8 cellular contexts compared by ENCODE assay signal in the genomic region with DNA sequence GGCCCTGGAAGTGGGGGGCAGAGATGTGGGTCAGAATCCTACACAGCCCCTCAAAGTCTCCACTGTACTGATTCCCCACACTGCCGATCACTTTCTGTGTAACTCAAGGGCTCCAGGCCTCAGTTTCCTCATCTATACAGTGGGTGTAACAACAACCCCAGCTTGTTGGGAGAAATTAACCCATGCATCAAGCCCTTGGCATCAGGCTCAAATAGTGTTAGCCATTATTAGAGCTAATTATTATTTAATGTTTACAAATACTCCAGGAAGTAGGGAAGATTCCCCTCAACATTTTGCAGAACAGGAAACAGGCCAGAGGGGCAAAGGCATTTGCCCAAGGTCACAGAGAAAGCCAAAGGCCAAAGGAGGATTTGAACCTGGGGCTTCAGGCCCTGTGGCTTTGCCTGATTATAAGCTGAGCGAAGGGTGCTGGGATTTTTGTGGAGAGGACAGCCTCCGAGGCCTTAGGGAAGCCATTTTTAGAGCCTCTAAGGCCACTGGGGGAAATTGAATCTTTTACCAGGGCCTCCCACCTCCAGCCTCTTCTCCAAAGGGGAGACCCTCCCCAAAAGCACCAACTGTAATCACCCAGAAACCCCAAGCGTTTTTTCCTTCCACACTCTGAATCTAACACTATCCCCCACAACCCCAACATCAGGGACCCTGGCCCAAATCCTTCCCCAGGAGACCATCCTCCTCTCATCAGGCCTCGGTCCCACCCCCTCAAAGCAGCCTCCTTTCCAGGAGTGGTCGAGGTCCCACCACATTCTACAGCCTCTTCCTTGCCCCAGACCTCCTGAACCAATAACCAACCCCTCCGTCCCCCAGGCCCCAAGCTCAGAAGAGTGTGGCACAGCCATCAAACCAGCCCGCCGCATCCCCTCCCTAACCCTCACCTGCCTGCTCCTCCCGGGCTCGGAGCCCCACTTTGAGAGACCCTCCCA. TPM values are rescaled to one million over a fixed set of nuclear protein-coding genes. Genes with fewer than 3 reads are reported as not detected.
DNase-seq lines count a peak whose midpoint lies in the region; ATAC-seq and TF ChIP-seq lines count a peak whose summit lies in the region.

No MANE protein-coding gene starts in this region.

- H3K4me3 ChIP-seq in PC-3 (ENCODE audit: low read length) (peak overlapping the region; percentile 70), neural cell (ENCODE audit: low read length) (peak overlapping the region; percentile 72)
- H3K4me3 ChIP-seq in effector memory CD4-positive, alpha-beta T cell (ENCODE audit: insufficient read depth, low read depth, low read length, poor library complexity, severe bottlenecking): peak overlapping the region; percentile 52

- no peaks in the 10 kb centered on the region for H3K9me2 ChIP-seq in PC-3 (replicated peaks; ENCODE audit: low read length)
- H3K9me2 ChIP-seq in neural cell (ENCODE audit: insufficient read depth, low read length): no peaks in the 10 kb centered on the region

- peaks cover 13% of the 10 kb centered on the region; the same call in 1 of the 2 replicates for H3K4me1 ChIP-seq in PC-3 (ENCODE audit: insufficient read depth, low read length)
- H3K4me1 ChIP-seq in effector memory CD4-positive, alpha-beta T cell (ENCODE audit: control insufficient read depth, insufficient read depth, low read length, poor library complexity, severe bottlenecking): peaks cover 11% of the 10 kb centered on the region

- no peaks in the 10 kb centered on the region for H3K27me3 Mint-ChIP-seq in Calu3 (ENCODE audit: unreplicated experiment)

- intact Hi-C loops in Calu3 (cut with micrococcal nuclease; ENCODE audit: unreplicated experiment): no loop called here
- intact Hi-C loops in PC-3 (cut with micrococcal nuclease): no loop called here

- H3K27ac ChIP-seq in PC-3 (ENCODE audit: low read length): no peak overlapping the region
- H3K27ac ChIP-seq in effector memory CD4-positive, alpha-beta T cell (ENCODE audit: insufficient read depth, low read length, poor library complexity, severe bottlenecking): peak overlapping the region; percentile 71
- peak overlapping the region; percentile 55 for H3K27ac ChIP-seq in neural cell (ENCODE audit: low read length)

- H3F3A ChIP-seq in PC-3 (ENCODE audit: low read length, unreplicated experiment) (no peaks in the 10 kb centered on the region), neural cell (ENCODE audit: insufficient read depth, low read length, poor library complexity, severe bottlenecking) (no peaks in the 10 kb centered on the region)

- H3K4me3 Mint-ChIP-seq in Calu3 (ENCODE audit: low read depth, unreplicated experiment): peak overlapping the region; percentile 83

- H3K79me2 ChIP-seq in PC-3 (ENCODE audit: low read length) (peaks cover 11% of the 10 kb centered on the region), neural cell (replicated peaks; ENCODE audit: insufficient read depth, low read length) (no peaks in the 10 kb centered on the region)

- peaks cover 27% of the 10 kb centered on the region for H3K36me3 Mint-ChIP-seq in Calu3 (ENCODE audit: insufficient read depth, unreplicated experiment)

- POLR2A ChIA-PET in PC-3 (lab: Charles Lee; ENCODE audit: unreplicated experiment): interaction anchor here (0.5 kb wide), 1 partner anchor 21 kb away, joined by 3 read pairs; no protein-coding TSS in a partner anchor

- H3K9ac ChIP-seq in PC-3 (ENCODE audit: low read length) (peak overlapping the region; percentile 46; the same call in 1 of the 2 replicates), neural cell (ENCODE audit: low read length) (peak overlapping the region; percentile 79)

- H2AFZ ChIP-seq in PC-3 (ENCODE audit: low read length): peak overlapping the region; percentile 42
- H2AFZ ChIP-seq in neural cell (ENCODE audit: low read depth, low read length): no peak overlapping the region

- no peaks in the 10 kb centered on the region for H3K9me3 ChIP-seq in PC-3 (ENCODE audit: low read length)
- no peaks in the 10 kb centered on the region for H3K9me3 ChIP-seq in effector memory CD4-positive, alpha-beta T cell (ENCODE audit: control insufficient read depth, low read length)
- H3K9me3 ChIP-seq in neural cell (ENCODE audit: low read length): no peaks in the 10 kb centered on the region

- no peaks in the 10 kb centered on the region for H4K20me1 ChIP-seq in PC-3 (ENCODE audit: low read length)
- no peaks in the 10 kb centered on the region for H4K20me1 ChIP-seq in neural cell (ENCODE audit: insufficient read depth)

- H3K9me3 Mint-ChIP-seq in Calu3 (ENCODE audit: low read depth, unreplicated experiment): no peaks in the 10 kb centered on the region

- H3K4me2 ChIP-seq in PC-3 (ENCODE audit: low read length): peak overlapping the region; percentile 89
- peak overlapping the region; percentile 84 for H3K4me2 ChIP-seq in neural cell (ENCODE audit: low read length)

- no peaks in the 10 kb centered on the region for H3K27me3 ChIP-seq in PC-3 (ENCODE audit: low read length)
- H3K27me3 ChIP-seq in effector memory CD4-positive, alpha-beta T cell (replicated peaks; ENCODE audit: control insufficient read depth, insufficient read depth, low read length, poor library complexity, severe bottlenecking): no peaks in the 10 kb centered on the region
- no peaks in the 10 kb centered on the region for H3K27me3 ChIP-seq in neural cell (ENCODE audit: insufficient read depth, low read depth, low read length)

- H3K4me1 Mint-ChIP-seq in Calu3 (ENCODE audit: low read depth, unreplicated experiment): no peaks in the 10 kb centered on the region

- TF ChIP-seq EP300 in neural cell (conservative IDR thresholded peaks at IDR 0.05; ENCODE audit: poor library complexity, severe bottlenecking): no peak

- ATAC-seq in PC-3 (no peak), HG02884 (IDR thresholded peaks at IDR 0.05; ENCODE audit: unreplicated experiment) (no peak), GM18868 (IDR thresholded peaks at IDR 0.05; ENCODE audit: unreplicated experiment) (no peak)

- peak overlapping the region; percentile 61 for H3K27ac Mint-ChIP-seq in Calu3 (ENCODE audit: unreplicated experiment)

- H3K36me3 ChIP-seq in PC-3 (ENCODE audit: low read depth, low read length): peaks cover 7% of the 10 kb centered on the region; the same call in 1 of the 2 replicates
- peaks cover 25% of the 10 kb centered on the region for H3K36me3 ChIP-seq in effector memory CD4-positive, alpha-beta T cell (ENCODE audit: control insufficient read depth, insufficient read depth, low read length)
- no peaks in the 10 kb centered on the region for H3K36me3 ChIP-seq in neural cell (ENCODE audit: insufficient read depth, low read length)

- CTCF ChIA-PET in Calu3 (lab: Charles Lee): no interaction called here
- CTCF ChIA-PET in PC-3 (lab: Charles Lee): interaction anchor here (0.7 kb wide), 1 partner anchor 71 kb away, joined by 3 read pairs; no protein-coding TSS in a partner anchor

- TF ChIP-seq CTCF in Calu3 (IDR thresholded peaks at IDR 0.05; ENCODE audit: unreplicated experiment) (no peak), PC-3 (conservative IDR thresholded peaks at IDR 0.05; ENCODE audit: low read depth, low read length) (no peak), neural cell (IDR thresholded peaks at IDR 0.05; ENCODE audit: poor library complexity, severe bottlenecking) (no peak)

- no peak for TF ChIP-seq RAD21 in neural cell (conservative IDR thresholded peaks at IDR 0.05)

- no peak for DNase-seq in Calu3
- DNase-seq in PC-3: no peak
- no peak for DNase-seq in effector memory CD4-positive, alpha-beta T cell
- DNase-seq in NCI-H226: no peak
- no peak for DNase-seq in DMS153 treated with DMSO at 0.1 percent for 48 hours (lab: John Stamatoyannopoulos, UW; ENCODE audit: unreplicated experiment)

- BruUV-seq in Calu3 (replicated peaks; lab: Mats Ljungman, UMichigan) (no TSS peak), PC-3 (replicated peaks; lab: Mats Ljungman, UMichigan) (no TSS peak)

TF ChIP-seq in neural cell, 6 proteins besides CTCF, POLR2A, EP300 and RAD21 (continues in another document):
- TF ChIP-seq MXI1 (conservative IDR thresholded peaks at IDR 0.05; ENCODE audit: poor library complexity, severe bottlenecking) (no peak), EZH2 (IDR thresholded peaks at IDR 0.05; ENCODE audit: borderline replicate concordance, insufficient read depth, low read length, poor library complexity, severe bottlenecking) (no peak)

RNA-seq across cellular contexts. Expression of gene FKBP8, which starts 1.1 kb away (rescaled TPM):
- total RNA-seq in Calu3 (2022) (123 and 126 TPM in 2 replicates), PC-3 (2014; rRNA removed) (243 and 278 TPM in 2 replicates)
- polyA plus RNA-seq in neural cell: 183 and 205 TPM in 2 replicates
- 161 and 196 TPM in 2 replicates for polyA minus RNA-seq in neural cell

RNA-seq across cellular contexts. Expression of gene KXD1, which starts 15.4 kb away (rescaled TPM):
- 61.0 and 61.5 TPM in 2 replicates for total RNA-seq in Calu3 (2022)
- 137 and 162 TPM in 2 replicates for total RNA-seq in PC-3 (2014; rRNA removed)
- polyA plus RNA-seq in neural cell: 55.8 and 78.1 TPM in 2 replicates
- 28.5 and 31.5 TPM in 2 replicates for polyA minus RNA-seq in neural cell

RNA-seq across cellular contexts. Expression of gene ELL, which starts 20.4 kb away (rescaled TPM):
- total RNA-seq in Calu3 (2022) (11.0 and 12.5 TPM in 2 replicates), PC-3 (2014; rRNA removed) (21.0 and 30.6 TPM in 2 replicates)
- polyA plus RNA-seq in neural cell: 7.2 and 8.8 TPM in 2 replicates
- polyA minus RNA-seq in neural cell: 8.9 and 12.4 TPM in 2 replicates

RNA-seq across cellular contexts. Expression of gene UBA52, which starts 29.4 kb away (rescaled TPM):
- total RNA-seq in Calu3 (2022) (620 and 627 TPM in 2 replicates), PC-3 (2014; rRNA removed) (871 and 1,108 TPM in 2 replicates)
- 709 and 765 TPM in 2 replicates for polyA plus RNA-seq in neural cell
- polyA minus RNA-seq in neural cell: 234 and 279 TPM in 2 replicates

RNA-seq across cellular contexts. Expression of gene REX1BD, which starts 46.3 kb away (rescaled TPM):
- total RNA-seq in Calu3 (2022): 39.9 and 40.1 TPM in 2 replicates
- 121 and 207 TPM in 2 replicates for total RNA-seq in PC-3 (2014; rRNA removed)
- 214 and 277 TPM in 2 replicates for polyA plus RNA-seq in neural cell
- polyA minus RNA-seq in neural cell: 21.4 and 24.6 TPM in 2 replicates
